In genomic region chr21:38268859-38269566, GRCh38 we compare ENCODE assay signal across 8 cellular contexts. TPM values are rescaled to one million over a fixed set of nuclear protein-coding genes. Genes with fewer than 3 reads are reported as not detected.
DNase-seq lines count a peak whose midpoint lies in the region; ATAC-seq, FAIRE-seq and TF ChIP-seq lines count a peak whose summit lies in the region.

No MANE protein-coding gene starts in this region.

- POLR2A ChIA-PET in OCI-LY7 (lab: Charles Lee), result interaction anchor here (0.6 kb wide), 1 partner anchor 698 kb away, joined by 3 read pairs; no protein-coding TSS in a partner anchor

- no peak overlapping the region for H3K4me3 ChIP-seq in lower lobe of right lung
- H3K4me3 ChIP-seq in left ventricle myocardium inferior, result no peak overlapping the region
- H3K4me3 ChIP-seq in OCI-LY7 (ENCODE audit: low read depth, low read length, poor library complexity, severe bottlenecking), result no peak overlapping the region

- BruUV-seq in OCI-LY7 (replicated peaks; lab: Mats Ljungman, UMichigan), result no TSS peak

- CTCF ChIA-PET in OCI-LY7 (lab: Charles Lee; ENCODE audit: unreplicated experiment), result no interaction called here

- H3K9me3 ChIP-seq in lower lobe of right lung (no peaks in the 10 kb centered on the region), left ventricle myocardium inferior (replicated peaks) (no peaks in the 10 kb centered on the region), OCI-LY7 (ENCODE audit: low read length) (no peaks in the 10 kb centered on the region)

- no peaks in the 10 kb centered on the region for H3K9me2 ChIP-seq in OCI-LY7 (ENCODE audit: insufficient read depth, low read length)

- H3K27ac ChIP-seq in lower lobe of right lung (peak overlapping the region; percentile 34), left ventricle myocardium inferior (replicated peaks) (no peak overlapping the region), OCI-LY7 (ENCODE audit: low read depth, low read length, poor library complexity, severe bottlenecking) (no peak overlapping the region)

- peaks cover 57% of the 10 kb centered on the region for H3K4me1 ChIP-seq in lower lobe of right lung
- no peaks in the 10 kb centered on the region for H3K4me1 ChIP-seq in left ventricle myocardium inferior
- H3K4me1 ChIP-seq in OCI-LY7 (ENCODE audit: insufficient read depth, low read length, poor library complexity, severe bottlenecking), result no peaks in the 10 kb centered on the region

- TF ChIP-seq POLR2A in GM12892 (IDR thresholded peaks at IDR 0.05; ENCODE audit: low read depth, low read length), result no peak

- H3K27me3 ChIP-seq in lower lobe of right lung (ENCODE audit: low read depth) (no peaks in the 10 kb centered on the region), left ventricle myocardium inferior (ENCODE audit: low read depth) (no peaks in the 10 kb centered on the region)

- no peaks in the 10 kb centered on the region for H3K79me2 ChIP-seq in OCI-LY7 (ENCODE audit: insufficient read depth, low read depth, low read length)

- H2AFZ ChIP-seq in OCI-LY7 (ENCODE audit: low read length), result no peak overlapping the region

- no peaks in the 10 kb centered on the region for H4K20me1 ChIP-seq in OCI-LY7 (ENCODE audit: insufficient read depth, low read length)

- H3K36me3 ChIP-seq in lower lobe of right lung (no peaks in the 10 kb centered on the region), left ventricle myocardium inferior (no peaks in the 10 kb centered on the region), OCI-LY7 (ENCODE audit: insufficient read depth, low read length) (no peaks in the 10 kb centered on the region)

- no peak for FAIRE-seq in GM12892 (lab: Jason Lieb, UNC)

- TF ChIP-seq CTCF in lower lobe of right lung (IDR thresholded peaks at IDR 0.05) (no peak), left ventricle myocardium inferior (IDR thresholded peaks at IDR 0.05; ENCODE audit: borderline replicate concordance) (no peak), OCI-LY7 (conservative IDR thresholded peaks at IDR 0.05; ENCODE audit: low read length) (no peak)

- no peak overlapping the region for H3K4me2 ChIP-seq in OCI-LY7 (ENCODE audit: low read length)

- ATAC-seq in GM18502 (IDR thresholded peaks at IDR 0.05; ENCODE audit: poor library complexity, unreplicated experiment) (peak; percentile 33), GM21423 (IDR thresholded peaks at IDR 0.05; ENCODE audit: unreplicated experiment) (peak; percentile 17), HG03521 (IDR thresholded peaks at IDR 0.05; ENCODE audit: unreplicated experiment) (peak; percentile 22), lower lobe of right lung (peak in 1 of 2 donors; percentile 45), HG02970 (IDR thresholded peaks at IDR 0.05; ENCODE audit: low FRiP score, unreplicated experiment) (no peak)

- intact Hi-C loops in lower lobe of right lung (cut with DNase I) (no loop called here), left ventricle myocardium inferior (cut with micrococcal nuclease) (no loop called here), OCI-LY7 (cut with micrococcal nuclease; ENCODE audit: unreplicated experiment) (no loop called here)

- DNase-seq in lower lobe of right lung, result no peak
- DNase-seq in left ventricle myocardium inferior, result no peak
- no peak for DNase-seq in OCI-LY7 (ENCODE audit: low spot score)
- DNase-seq in GM12892 (ENCODE audit: insufficient read length), result no peak

RNA-seq across cellular contexts. Expression of gene KCNJ15, which starts 12.2 kb away (rescaled TPM):
- total RNA-seq in lower lobe of right lung, result 62.7 TPM
- total RNA-seq in left ventricle myocardium inferior, result 0.30 TPM
- not detected in 2 replicates for total RNA-seq in OCI-LY7 (2014; rRNA removed; shearing (Covaris generic))
- total RNA-seq in OCI-LY7 (2022), result not detected in 2 replicates
- 0.57 TPM for polyA plus RNA-seq in GM12892 (2012; ENCODE audit: missing spikeins)

Comparison
In these comparisons a context has a peak if more than half of its experiments do, and no peak if none do; other contexts are left out.
1. RNA of gene KCNJ15, which starts 12.2 kb away (total RNA-seq): 62.7 TPM in lower lobe of right lung (single experiment); 0.30 TPM in left ventricle myocardium inferior (single experiment) and not detected in OCI-LY7; every median in the first group is over 10 times any median in the second.